Comparison of ENCODE assay signal across 30 cellular contexts in genomic region chr3:19748782-19749447, GRCh38.
"Had no signal": no experiment of that assay in that cellular context is flagged by ENCODE, and none has a peak within 500 bp of the region (broad histone marks: within the 10 kb centered on the region; RNA-seq: fewer than 3 reads in every experiment).

No MANE protein-coding gene starts in this region.

- H3K4me3 Mint-ChIP-seq: dendritic cell treated with granulocyte-macrophage colony-stimulating factor and Interleukin-4, amounts not matched to agents 40 ng/mL and 50 ng/mL, for 4 days; endodermal cell; mesothelial cell of epicardium; naive B cell; natural killer cell treated with Interleukin-12 subunit alpha and Interleukin-12 subunit beta and Interleukin-15 and Interleukin-18, amount 100 ng/mL, for 72 hours; neural crest cell; stimulated activated naive B cell treated with anti-CD40 and anti-IgM and Interleukin-4, amounts not matched to agents 10 μg/mL and 1 μg/mL and 100 μg/mL, for 72 hours had no signal

- H3K27me3 ChIP-seq: gastroesophageal sphincter, hepatocyte, left lung, sigmoid colon, tibial nerve, upper lobe of left lung had no signal

- H3K27ac ChIP-seq: epithelial cell of prostate, gastroesophageal sphincter, heart left ventricle, hepatocyte, left lung, parathyroid adenoma, prostate gland, sigmoid colon, thoracic aorta, tibial nerve, upper lobe of left lung had no signal

- H3K9me3 Mint-ChIP-seq: neural crest cell had no signal

- H3K4me1 Mint-ChIP-seq: mesothelial cell of epicardium; naive B cell; stimulated activated naive B cell treated with anti-CD40 and anti-IgM and Interleukin-4, amounts not matched to agents 10 μg/mL and 1 μg/mL and 100 μg/mL, for 72 hours had no signal

- H3K4me1 ChIP-seq: gastroesophageal sphincter, heart left ventricle, left lung, parathyroid adenoma, prostate gland, sigmoid colon, tibial nerve, upper lobe of left lung had no signal

- ATAC-seq: esophagus mucosa; gastroesophageal sphincter; heart left ventricle; left cardiac atrium; left lung; mucosa of descending colon; right cardiac atrium; stimulated activated naive B cell treated with anti-CD40 and anti-IgM and Interleukin-4, amounts not matched to agents 10 μg/mL and 1 μg/mL and 100 μg/mL, for 72 hours had no signal

- H3K27ac Mint-ChIP-seq: dendritic cell treated with granulocyte-macrophage colony-stimulating factor and Interleukin-4, amounts not matched to agents 40 ng/mL and 50 ng/mL, for 4 days; endodermal cell; mesothelial cell of epicardium; natural killer cell treated with Interleukin-12 subunit alpha and Interleukin-12 subunit beta and Interleukin-15 and Interleukin-18, amount 100 ng/mL, for 72 hours; stimulated activated naive B cell treated with anti-CD40 and anti-IgM and Interleukin-4, amounts not matched to agents 10 μg/mL and 1 μg/mL and 100 μg/mL, for 72 hours had no signal

- FAIRE-seq: colon, urothelium cell line had no signal

- H3K27me3 Mint-ChIP-seq: dendritic cell treated with granulocyte-macrophage colony-stimulating factor and Interleukin-4, amounts not matched to agents 40 ng/mL and 50 ng/mL, for 4 days; naive B cell; natural killer cell treated with Interleukin-12 subunit alpha and Interleukin-12 subunit beta and Interleukin-15 and Interleukin-18, amount 100 ng/mL, for 72 hours; stimulated activated naive B cell treated with anti-CD40 and anti-IgM and Interleukin-4, amounts not matched to agents 10 μg/mL and 1 μg/mL and 100 μg/mL, for 72 hours had no signal

- H3K9ac ChIP-seq: parathyroid adenoma had no signal

- H2AFZ ChIP-seq: hepatocyte, parathyroid adenoma had no signal

- H3K9me3 ChIP-seq: mucosa of descending colon, prostate gland, sigmoid colon, thoracic aorta had no signal

- H3K36me3 Mint-ChIP-seq: mesothelial cell of epicardium; naive B cell; natural killer cell treated with Interleukin-12 subunit alpha and Interleukin-12 subunit beta and Interleukin-15 and Interleukin-18, amount 100 ng/mL, for 72 hours had no signal

- H3K79me2 ChIP-seq: hepatocyte, parathyroid adenoma had no signal

- H3K36me3 ChIP-seq: gastroesophageal sphincter, heart left ventricle, left lung, prostate gland, sigmoid colon, thoracic aorta, tibial nerve, upper lobe of left lung had no signal

- H3K4me2 ChIP-seq: hepatocyte had no signal

- DNase-seq: effector CD8-positive, alpha-beta T cell; endodermal cell; foreskin fibroblast; left cardiac atrium; mesenchymal stem cell; naive B cell; sigmoid colon; stimulated activated CD4-positive, alpha-beta T cell treated with anti-CD3 and anti-CD28 coated beads, Interleukin-2, amount 100 ng/mL, for 24 hours; stimulated activated CD4-positive, alpha-beta T cell treated with anti-CD3 and anti-CD28 coated beads, Interleukin-4, amount 100 ng/mL, for 24 hours; stimulated activated naive B cell treated with anti-CD40 and anti-IgM and Interleukin-4, amounts not matched to agents 10 μg/mL and 1 μg/mL and 100 μg/mL, for 72 hours; substantia nigra had no signal

- H3K4me3 ChIP-seq: gastroesophageal sphincter, heart left ventricle, hepatocyte, left lung, mucosa of descending colon, prostate gland, sigmoid colon, thoracic aorta, tibial nerve, upper lobe of left lung had no signal
